ENCODE assay signal across 24 cellular contexts in the genomic region with DNA sequence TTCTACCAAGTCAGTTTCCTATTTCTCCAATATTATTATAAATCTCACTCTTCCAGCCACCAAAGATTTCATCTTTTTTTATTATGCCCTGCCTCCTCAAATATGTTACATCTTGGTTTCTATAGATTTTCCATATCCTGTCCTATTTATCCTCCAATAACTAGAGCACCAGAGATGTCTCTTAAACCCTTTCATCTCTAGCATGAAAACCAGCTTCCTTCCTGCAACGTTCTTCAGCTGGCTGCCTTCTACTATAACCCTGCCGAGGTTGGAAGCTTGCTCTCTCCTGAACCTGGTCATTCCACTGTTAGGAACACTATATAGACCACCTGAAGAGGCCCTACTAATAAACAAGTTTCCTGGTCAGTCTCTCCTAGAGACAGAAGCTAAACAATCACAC.
"Had no signal": no experiment of that assay in that cellular context is flagged by ENCODE, and none has a peak within 500 bp of the region (broad histone marks: within the 10 kb centered on the region; RNA-seq: fewer than 3 reads in every experiment).

No MANE protein-coding gene starts in this region.

- H3K27me3 Mint-ChIP-seq: activated naive CD4-positive, alpha-beta T cell treated with anti-CD3 and anti-CD28 coated beads, Interleukin-2, amount 50 U/mL, for 24 hours; naive B cell; type B pancreatic cell had no signal

- H3K27ac ChIP-seq: body of pancreas, esophagus muscularis mucosa, foreskin keratinocyte, heart left ventricle, uterus, VCaP had no signal

- H3K36me3 ChIP-seq: esophagus muscularis mucosa, heart left ventricle, uterus had no signal

- H3K4me1 Mint-ChIP-seq: neural crest cell had no signal

- ATAC-seq: activated CD4-positive, CD25-positive, alpha-beta regulatory T cell treated with anti-CD3 and anti-CD28 coated beads, Interleukin-2, amount 50 U/mL, for 24 hours; body of pancreas; foreskin keratinocyte; heart left ventricle; right cardiac atrium; stimulated activated naive CD8-positive, alpha-beta T cell treated with anti-CD3 and anti-CD28 coated beads, Interleukin-15, Interleukin-2, amounts not matched to agents 100 U/mL and 50 U/mL, for 24 hours had no signal

- H3K9me3 ChIP-seq: body of pancreas, esophagus muscularis mucosa, heart left ventricle, uterus had no signal

- H3K27ac Mint-ChIP-seq: activated naive CD4-positive, alpha-beta T cell treated with anti-CD3 and anti-CD28 coated beads, Interleukin-2, amount 50 U/mL, for 24 hours; mesothelial cell of epicardium; type B pancreatic cell had no signal

- H3K4me3 Mint-ChIP-seq: activated naive CD4-positive, alpha-beta T cell treated with anti-CD3 and anti-CD28 coated beads, Interleukin-2, amount 50 U/mL, for 24 hours; mesothelial cell of epicardium; naive B cell; neural crest cell; type B pancreatic cell had no signal

- H3K4me3 ChIP-seq: body of pancreas, esophagus muscularis mucosa, heart left ventricle, uterus had no signal

- DNase-seq: activated CD4-positive, alpha-beta T cell treated with anti-CD3 and anti-CD28 coated beads for 48 hours; activated CD4-positive, alpha-beta T cell treated with anti-CD3 and anti-CD28 coated beads, Interleukin-2, amount 50 U/mL, for 48 hours; activated CD8-positive, alpha-beta memory T cell treated with anti-CD3 and anti-CD28 coated beads for 24 hours; activated gamma-delta T cell treated with Interleukin-2 at 50 U/mL for 16 hours; anterior cingulate cortex; body of pancreas; dermis blood vessel endothelial cell; effector CD4-positive, alpha-beta T cell; foreskin keratinocyte; heart left ventricle; naive B cell; nucleus accumbens; right cardiac atrium; stimulated activated naive CD8-positive, alpha-beta T cell treated with anti-CD3 and anti-CD28 coated beads, Interleukin-15, Interleukin-2, amounts not matched to agents 100 U/mL and 50 U/mL, for 24 hours; substantia nigra; T-helper 9 cell; uterus had no signal

- H3K4me1 ChIP-seq: body of pancreas, esophagus muscularis mucosa, foreskin keratinocyte, heart left ventricle, uterus had no signal

- H3K27me3 ChIP-seq: body of pancreas, esophagus muscularis mucosa, foreskin keratinocyte, heart left ventricle, uterus had no signal

- H3K9me3 Mint-ChIP-seq: activated naive CD4-positive, alpha-beta T cell treated with anti-CD3 and anti-CD28 coated beads, Interleukin-2, amount 50 U/mL, for 24 hours; neural crest cell; type B pancreatic cell had no signal
